In genomic region chr5:62268239-62268638, GRCh38 we compare ENCODE assay signal across 8 cellular contexts. TPM values are rescaled to one million over a fixed set of nuclear protein-coding genes. Genes with fewer than 3 reads are reported as not detected.
DNase-seq lines count a peak whose midpoint lies in the region; ATAC-seq, FAIRE-seq and TF ChIP-seq lines count a peak whose summit lies in the region.

No MANE protein-coding gene starts in this region.

- H3K9me3 Mint-ChIP-seq in astrocyte (ENCODE audit: unreplicated experiment): no peaks in the 10 kb centered on the region

- H3K4me1 Mint-ChIP-seq in astrocyte (ENCODE audit: low read depth, unreplicated experiment): peaks cover 5% of the 10 kb centered on the region

- no peaks in the 10 kb centered on the region for H3K4me1 ChIP-seq in astrocyte (ENCODE audit: insufficient read depth, low read length)

- no peaks in the 10 kb centered on the region for H3K27me3 ChIP-seq in astrocyte (ENCODE audit: insufficient read depth, low read length)

- FAIRE-seq in astrocyte (lab: Jason Lieb, UNC): no peak

- no peaks in the 10 kb centered on the region for H3K79me2 ChIP-seq in astrocyte (ENCODE audit: insufficient read depth, low read length)

- H3K9ac ChIP-seq in astrocyte (ENCODE audit: low read length): no peak overlapping the region

- H3K4me3 Mint-ChIP-seq in astrocyte (ENCODE audit: unreplicated experiment): no peak overlapping the region

- CTCF ChIA-PET in GM10248 (lab: Yijun Ruan, JAX): interaction anchor here (0.9 to 1.5 kb wide), 4 partner anchors 10 to 44 kb away, joined by 3 to 7 read pairs (median 6); partner anchors contain the start of gene KIF2A

- POLR2A ChIA-PET in GM10248 (lab: Yijun Ruan, JAX): no interaction called here

- H3K36me3 Mint-ChIP-seq in astrocyte (ENCODE audit: low read depth, unreplicated experiment): no peaks in the 10 kb centered on the region

- no peak overlapping the region for H3K4me2 ChIP-seq in astrocyte (ENCODE audit: low read length)

- no peaks in the 10 kb centered on the region for H3K36me3 ChIP-seq in astrocyte (ENCODE audit: insufficient read depth, low read length)

- H2AFZ ChIP-seq in astrocyte (ENCODE audit: low read depth, low read length): no peak overlapping the region

- H3K4me3 ChIP-seq in astrocyte (ENCODE audit: insufficient read depth, low read depth, low read length): no peak overlapping the region

- no peaks in the 10 kb centered on the region for H3K27me3 Mint-ChIP-seq in astrocyte (ENCODE audit: low read depth, unreplicated experiment)

- H4K20me1 ChIP-seq in astrocyte (ENCODE audit: insufficient read depth, low read length): no peaks in the 10 kb centered on the region

- ATAC-seq in GM19397 (IDR thresholded peaks at IDR 0.05; ENCODE audit: unreplicated experiment): no peak

- no peak overlapping the region for H3K27ac ChIP-seq in astrocyte (ENCODE audit: low read depth, low read length)

- peak; percentile 62 for DNase-seq in NCI-H748 (lab: John Stamatoyannopoulos, UW; ENCODE audit: unreplicated experiment)
- DNase-seq in NCI-H748 treated with DMSO at 0.1 percent for 48 hours (lab: John Stamatoyannopoulos, UW): no peak
- DNase-seq in HPDE6-E6E7 (ENCODE audit: extremely low spot score): peak; percentile 91
- DNase-seq in astrocyte (ENCODE audit: low read depth): peak; percentile 30
- peak; percentile 100 for DNase-seq in renal cortical epithelial cell (ENCODE audit: low read depth)
- DNase-seq in NCI-H82 treated with DMSO at 0.1 percent for 48 hours (lab: John Stamatoyannopoulos, UW; ENCODE audit: unreplicated experiment): no peak
- DNase-seq in GM10248 (ENCODE audit: extremely low spot score): no peak

- no peak overlapping the region for H3K27ac Mint-ChIP-seq in astrocyte (ENCODE audit: unreplicated experiment)

- H3K9me3 ChIP-seq in astrocyte (ENCODE audit: insufficient read depth, low read depth, low read length): no peaks in the 10 kb centered on the region

- no peak for TF ChIP-seq CTCF in astrocyte (IDR thresholded peaks at IDR 0.05; ENCODE audit: insufficient read depth, low read depth, low read length)
- TF ChIP-seq CTCF in GM10248 (IDR thresholded peaks at IDR 0.05; ENCODE audit: control extremely low read depth, extremely low read depth, low read depth, missing control alignments): no peak

RNA-seq across cellular contexts. Expression of gene KIF2A, which starts 37.8 kb away (rescaled TPM):
- total RNA-seq in astrocyte (70.1 and 79.1 TPM in 2 replicates), renal cortical epithelial cell (61.8 and 94.4 TPM in 2 replicates)

Comparison
In these comparisons a context has a peak if more than half of its experiments do, and no peak if none do; other contexts are left out.
1. DNase-seq: peak in NCI-H748 (single experiment), HPDE6-E6E7 (single experiment), astrocyte (single experiment) and renal cortical epithelial cell (single experiment); none in NCI-H748 treated with DMSO at 0.1 percent for 48 hours (single experiment), NCI-H82 treated with DMSO at 0.1 percent for 48 hours (single experiment) and GM10248 (single experiment).